Comparison of ENCODE assay signal across 33 cellular contexts in the genomic region with DNA sequence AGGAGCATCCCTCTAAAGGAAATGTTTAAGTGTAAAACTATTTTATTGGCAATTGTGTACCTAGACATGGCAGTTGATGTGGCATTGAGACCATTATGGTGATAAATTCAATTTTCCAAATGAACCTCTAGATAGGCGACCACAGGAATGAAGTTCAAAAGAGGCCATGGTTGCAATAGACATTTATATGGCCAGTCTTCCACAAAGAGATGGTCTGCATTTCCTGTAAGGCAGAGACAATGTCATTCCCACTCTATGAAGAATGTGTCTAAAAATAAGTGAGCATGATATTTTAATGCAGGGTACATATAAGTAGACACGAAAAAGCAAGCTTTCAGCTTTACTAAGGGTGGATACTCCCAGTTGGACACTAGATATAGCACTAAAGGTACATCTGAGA. TPM values are rescaled to one million over a fixed set of nuclear protein-coding genes. Genes with fewer than 3 reads are reported as not detected.
"Had no signal": no experiment of that assay in that cellular context is flagged by ENCODE, and none has a peak within 500 bp of the region (broad histone marks: within the 10 kb centered on the region; RNA-seq: fewer than 3 reads in every experiment).

No MANE protein-coding gene starts in this region.

- DNase-seq: activated CD4-positive, alpha-beta memory T cell treated with anti-CD3 and anti-CD28 coated beads for 36 hours; activated CD4-positive, alpha-beta T cell treated with anti-CD3 and anti-CD28 coated beads, Interleukin-2, amount 10 ng/mL, durations not matched to agents 7 days and 5 days; activated CD8-positive, alpha-beta memory T cell treated with anti-CD3 and anti-CD28 coated beads, Interleukin-2, amount 50 U/mL, for 48 hours; activated effector memory CD4-positive, alpha-beta T cell treated with Interleukin-2 at 50 U/mL for 16 hours; activated naive CD4-positive, alpha-beta T cell treated with anti-CD3 and anti-CD28 coated beads, Interleukin-2, amount 50 U/mL, for 16 hours; activated T-cell treated with anti-CD3 and anti-CD28 coated beads, Interleukin-2, amount 50 U/mL, for 48 hours; anterior cingulate cortex; caudate nucleus; NCI-H1092 treated with DMSO at 0.1 percent for 48 hours; NCI-H1417; NCI-H146; NCI-H187; NCI-H2029 treated with DMSO at 0.1 percent for 48 hours; NCI-H2107; NCI-H2171; NCI-H510A; NCI-H526; NCI-H748 treated with DMSO at 0.1 percent for 48 hours; NK-92 treated with Interleukin-12 subunit alpha and Interleukin-12 subunit beta, amount 100 ng/mL, for 24 hours; PC-9; SIG-M5 had no signal

- H3K27me3 Mint-ChIP-seq: activated CD4-positive, alpha-beta memory T cell treated with anti-CD3 and anti-CD28 coated beads for 36 hours; activated CD4-positive, alpha-beta T cell treated with anti-CD3 and anti-CD28 coated beads, Interleukin-2, amount 10 ng/mL, durations not matched to agents 7 days and 5 days had no signal

- H2AFZ ChIP-seq: PC-9 had no signal

- H3K27ac ChIP-seq: KMS-11, PC-9, RWPE1 had no signal

- H3K9ac ChIP-seq: KMS-11 had no signal

- H3K4me3 ChIP-seq: PC-9 had no signal

- ATAC-seq: Right ventricle myocardium inferior had no signal

- H3K4me3 Mint-ChIP-seq: activated CD4-positive, alpha-beta memory T cell treated with anti-CD3 and anti-CD28 coated beads for 36 hours; activated CD4-positive, alpha-beta T cell treated with anti-CD3 and anti-CD28 coated beads, Interleukin-2, amount 10 ng/mL, durations not matched to agents 7 days and 5 days; brain; T-helper 1 cell treated with Interleukin-12 subunit alpha and Interleukin-12 subunit beta and Interleukin-4 antibody, amounts not matched to agents 30 μg/mL and 1 μg/mL, for 36 hours; T-helper 2 cell treated with Interferon-gamma antibody and Interleukin-4, amounts not matched to agents 5 μg/mL and 100 μg/mL, for 36 hours had no signal

- H3K4me2 ChIP-seq: KMS-11, PC-9 had no signal

- H3K9me3 Mint-ChIP-seq: activated CD4-positive, alpha-beta memory T cell treated with anti-CD3 and anti-CD28 coated beads for 36 hours; brain; T-helper 1 cell treated with Interleukin-12 subunit alpha and Interleukin-12 subunit beta and Interleukin-4 antibody, amounts not matched to agents 30 μg/mL and 1 μg/mL, for 36 hours; T-helper 2 cell treated with Interferon-gamma antibody and Interleukin-4, amounts not matched to agents 5 μg/mL and 100 μg/mL, for 36 hours had no signal

- H3K36me3 Mint-ChIP-seq: brain had no signal

- H3K27ac Mint-ChIP-seq: activated CD4-positive, alpha-beta memory T cell treated with anti-CD3 and anti-CD28 coated beads for 36 hours; activated CD4-positive, alpha-beta T cell treated with anti-CD3 and anti-CD28 coated beads, Interleukin-2, amount 10 ng/mL, durations not matched to agents 7 days and 5 days; brain; T-helper 1 cell treated with Interleukin-12 subunit alpha and Interleukin-12 subunit beta and Interleukin-4 antibody, amounts not matched to agents 30 μg/mL and 1 μg/mL, for 36 hours; T-helper 2 cell treated with Interferon-gamma antibody and Interleukin-4, amounts not matched to agents 5 μg/mL and 100 μg/mL, for 36 hours had no signal

- FAIRE-seq: bronchial epithelial cell, RCC 7860, TTC549 had no signal

RNA-seq across cellular contexts. Expression of a gene that starts 40.9 kb away (rescaled TPM):
- total RNA-seq: bronchial epithelial cell, LHCN-M2, M059J, PC-9, SK-MEL-5 had no signal
